Comparison of ENCODE assay signal across 9 cellular contexts in the genomic region with DNA sequence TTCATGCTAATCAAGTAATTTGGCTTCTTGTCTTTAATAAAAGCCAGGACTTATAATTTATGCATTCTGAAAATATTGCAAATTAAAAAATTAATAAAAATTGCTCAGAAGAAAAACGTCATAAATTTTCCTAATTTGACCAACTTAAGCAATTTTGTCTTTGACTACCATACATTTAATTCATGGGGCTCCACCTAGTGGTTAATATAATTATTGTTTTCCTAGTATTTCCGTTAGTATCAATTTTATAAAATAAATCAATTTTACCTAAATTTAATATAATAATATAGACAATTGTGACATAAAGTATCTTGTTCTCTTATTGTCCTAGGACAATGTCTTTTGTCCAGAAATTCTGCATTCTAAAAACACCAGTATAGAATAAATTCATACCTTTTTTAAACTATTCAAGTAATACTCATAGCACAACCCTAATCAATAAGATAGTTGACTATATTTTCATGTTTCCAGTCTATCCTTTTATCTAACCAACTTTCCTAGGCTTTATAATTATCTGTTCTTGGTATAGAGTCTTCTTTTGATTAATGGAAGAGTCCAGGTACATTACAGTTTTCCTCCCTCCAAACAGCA.
A peak's percentile ranks its signal among the peaks of the same experiment; 100 is the strongest.
DNase-seq lines count a peak whose midpoint lies in the region; ATAC-seq, FAIRE-seq and TF ChIP-seq lines count a peak whose summit lies in the region.
"Had no signal": no experiment of that assay in that cellular context is flagged by ENCODE, and none has a peak within 500 bp of the region (broad histone marks: within the 10 kb centered on the region; RNA-seq: fewer than 3 reads in every experiment).

No MANE protein-coding gene starts in this region.

- no peaks in the 10 kb centered on the region for H3K4me1 ChIP-seq in pancreas

- peak; percentile 27 for TF ChIP-seq CTCF in GM12865 (IDR thresholded peaks at IDR 0.05; ENCODE audit: insufficient read depth, low read depth, low read length, missing control alignments)
- TF ChIP-seq CTCF in bronchial epithelial cell (IDR thresholded peaks at IDR 0.05; ENCODE audit: insufficient read depth, low read length, severe bottlenecking), result peak; percentile 2
- TF ChIP-seq CTCF in pancreas (IDR thresholded peaks at IDR 0.05), result peak in 3 of 4 donors; percentile 53 to 60 (median 53)

- H3K27me3 ChIP-seq in bronchial epithelial cell (ENCODE audit: control insufficient read depth, insufficient read depth, low read length) (no peaks in the 10 kb centered on the region), pancreas (no peaks in the 10 kb centered on the region)

- H3K27ac ChIP-seq in pancreas, result no peak overlapping the region
- H3K27ac ChIP-seq: epithelial cell of prostate had no signal

- peak; percentile 3 for DNase-seq in GM12865 (ENCODE audit: low read depth)
- peak; percentile 53 for DNase-seq in NCI-H1694 (lab: John Stamatoyannopoulos, UW)
- DNase-seq in bronchial epithelial cell (ENCODE audit: low read depth), result peak; percentile 26
- DNase-seq in pancreas, result no peak
- no peak for DNase-seq in stimulated activated CD4-positive, alpha-beta T cell treated with anti-CD3 and anti-CD28 coated beads, Interleukin-2, amount 100 ng/mL, for 24 hours
- no peak for DNase-seq in epidermal melanocyte (ENCODE audit: insufficient read length, low spot score)

- H3K4me3 ChIP-seq in GM12865 (ENCODE audit: low read depth, low read length), result no peak overlapping the region
- no peak overlapping the region for H3K4me3 ChIP-seq in bronchial epithelial cell (ENCODE audit: low read depth, low read length)
- no peak overlapping the region for H3K4me3 ChIP-seq in pancreas

- no peak for FAIRE-seq in bronchial epithelial cell (lab: Jason Lieb, UNC)
- peak; percentile 95 for FAIRE-seq in pancreas (lab: Jason Lieb, UNC)

- no peak for ATAC-seq in pancreas
- no peak for ATAC-seq in HG02623 (IDR thresholded peaks at IDR 0.05; ENCODE audit: unreplicated experiment)
- ATAC-seq in GM21737 (IDR thresholded peaks at IDR 0.05; ENCODE audit: unreplicated experiment), result no peak

- WGBS in pancreas, 2 donors, result 0 to 2% methylated on average over 2 of the region's 2 CpGs

- intact Hi-C loops in pancreas (cut with DNase I), result loop anchor here in 1 of 3 donors (10.0 kb wide), 1 partner anchor 452 kb away; no protein-coding TSS in a partner anchor

- no peaks in the 10 kb centered on the region for H3K36me3 ChIP-seq in bronchial epithelial cell (ENCODE audit: control insufficient read depth, insufficient read depth, low read length)
- H3K36me3 ChIP-seq in pancreas, result no peaks in the 10 kb centered on the region

- H3K9me3 ChIP-seq in pancreas, result no peaks in the 10 kb centered on the region

Comparison
In these comparisons a context has a peak if more than half of its experiments do, and no peak if none do; other contexts are left out.
1. DNase-seq: peak in GM12865 (single experiment), NCI-H1694 (single experiment) and bronchial epithelial cell (single experiment); none in pancreas (0 of 6), stimulated activated CD4-positive, alpha-beta T cell treated with anti-CD3 and anti-CD28 coated beads, Interleukin-2, amount 100 ng/mL, for 24 hours (0 of 2) and epidermal melanocyte (single experiment).
2. CTCF ChIP-seq: peak in every context shown above with its lines; median percentile 53 in pancreas; 27 in GM12865; 2 in bronchial epithelial cell.